Comparison of ENCODE assay signal across 9 cellular contexts in the genomic region with DNA sequence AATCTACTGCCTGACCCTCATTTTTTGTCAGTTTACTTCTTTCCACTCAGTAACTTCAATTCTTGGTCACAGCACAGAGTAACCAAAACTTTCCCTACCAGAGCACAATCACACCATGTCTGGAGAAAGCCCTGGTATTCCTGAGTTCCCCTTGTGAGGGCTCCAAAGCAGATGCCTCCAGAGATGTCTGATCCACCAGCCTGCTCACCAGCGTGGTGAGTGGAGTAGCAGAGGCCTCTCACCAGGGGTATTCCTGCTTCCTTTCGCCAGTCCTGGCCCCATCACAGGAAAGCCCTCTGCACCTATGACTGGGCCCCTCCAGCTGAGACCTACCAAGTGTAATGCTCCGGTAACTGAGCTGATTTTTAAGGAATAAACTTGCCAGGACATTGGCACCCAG.
"Had no signal": no experiment of that assay in that cellular context is flagged by ENCODE, and none has a peak within 500 bp of the region (broad histone marks: within the 10 kb centered on the region; RNA-seq: fewer than 3 reads in every experiment).

No MANE protein-coding gene starts in this region.

- ATAC-seq: GM23338, HCT116 had no signal

- H3K27ac ChIP-seq: GM23248 had no signal

- H3K4me1 ChIP-seq: HAP-1 had no signal

- H3K9me3 ChIP-seq: HAP-1 had no signal

- H3K4me1 Mint-ChIP-seq: GM23338, H9 had no signal

- H3K36me3 ChIP-seq: HAP-1 had no signal

- H3K27ac Mint-ChIP-seq: GM23338, H9, HFFc6 had no signal

- H3K4me3 Mint-ChIP-seq: GM23338, H9, HFFc6 had no signal

- H3K4me3 ChIP-seq: GM23248, GM23338, HAP-1 had no signal

- H3K9me3 Mint-ChIP-seq: GM23338, H9, HFFc6 had no signal

- DNase-seq: GM23248, GOT3, H7, H9, HCEC 1CT, HFFc6 had no signal
